Comparison of ENCODE assay signal across 1 cellular context in genomic region chr7:76424413-76425111, GRCh38.
TF ChIP-seq lines count a peak whose summit lies in the region.

ZP3 (plus strand) TSS chr7:76424950; CDS start chr7:76424965, 15 bp downstream.

TF ChIP-seq in IMR-90, 13 proteins besides CTCF, POLR2A, EP300 and RAD21 (continued from another document):
- no peak for TF ChIP-seq MAFK (IDR thresholded peaks at IDR 0.05; ENCODE audit: low read depth, low read length)
- TF ChIP-seq SMC3 (IDR thresholded peaks at IDR 0.05; ENCODE audit: low read depth, low read length) = no peak
- no peak for TF ChIP-seq CEBPB (IDR thresholded peaks at IDR 0.05; ENCODE audit: low read depth, low read length)
